ENCODE assay signal across 8 cellular contexts in the genomic region with DNA sequence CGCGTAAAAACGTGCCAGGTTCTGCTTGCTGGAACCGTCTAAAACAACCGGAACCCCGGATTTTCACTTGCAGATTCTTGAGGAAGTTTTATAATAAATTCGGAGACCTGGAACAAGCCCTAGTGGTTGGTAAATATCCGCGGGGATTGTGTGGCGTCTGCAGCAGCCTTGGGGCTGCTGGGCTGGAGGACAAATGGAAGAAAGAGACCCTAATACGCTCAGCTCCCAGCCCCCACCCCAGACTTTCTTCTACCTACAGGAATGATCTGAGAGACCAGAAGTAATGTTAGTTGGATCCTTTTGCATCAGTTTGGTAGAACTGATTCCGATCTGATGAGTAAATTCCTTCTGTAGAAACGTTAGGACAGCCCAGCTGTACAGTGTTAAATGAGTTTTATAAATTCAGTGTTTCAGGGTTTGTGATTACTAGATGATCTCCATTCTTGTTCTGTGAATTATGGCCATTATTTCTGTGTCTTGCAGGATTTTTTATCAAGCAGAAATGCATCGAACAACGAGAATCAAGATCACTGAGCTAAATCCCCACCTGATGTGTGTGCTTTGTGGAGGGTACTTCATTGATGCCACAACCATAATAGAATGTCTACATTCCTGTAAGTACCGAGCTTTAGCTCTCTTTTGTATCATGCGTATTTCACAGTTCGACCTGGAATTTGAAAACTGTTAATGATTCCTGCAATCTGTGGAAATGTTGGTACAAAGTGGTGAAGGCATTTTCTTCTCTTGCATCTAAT. TPM values are rescaled to one million over a fixed set of nuclear protein-coding genes. Genes with fewer than 3 reads are reported as not detected.
DNase-seq lines count a peak whose midpoint lies in the region; ATAC-seq and TF ChIP-seq lines count a peak whose summit lies in the region.

No MANE protein-coding gene starts in this region.

- H3K4me1 Mint-ChIP-seq in neural crest cell = peaks cover 41% of the 10 kb centered on the region

- H2AFZ ChIP-seq in Karpas-422 (ENCODE audit: low read length) = no peak overlapping the region

- peaks cover 13% of the 10 kb centered on the region; the same call in 1 of the 2 replicates for H3K36me3 ChIP-seq in Karpas-422 (ENCODE audit: insufficient read depth, low read length)
- H3K36me3 ChIP-seq in duodenal mucosa (ENCODE audit: control insufficient read depth in 1 of 2, insufficient read depth in 2 of 2, low read length in 2 of 2) = peaks cover 14 to 15% of the 10 kb centered on the region in 2 donors

- H3K27ac ChIP-seq in C4-2B (peak overlapping the region; percentile 44), Karpas-422 (ENCODE audit: low read length) (no peak overlapping the region), duodenal mucosa (ENCODE audit: low read depth, low read length) (peak overlapping the region; percentile 44)

- H3K27ac Mint-ChIP-seq in neural crest cell (ENCODE audit: unreplicated experiment) = no peak overlapping the region

- peaks cover 56% of the 10 kb centered on the region for H3K27me3 Mint-ChIP-seq in neural crest cell (ENCODE audit: low read depth)

- no peaks in the 10 kb centered on the region for H3K9me2 ChIP-seq in Karpas-422 (replicated peaks; ENCODE audit: insufficient read depth, low read length)

- peak overlapping the region; percentile 46; the same call in 1 of the 2 replicates for H3K4me3 ChIP-seq in Karpas-422 (ENCODE audit: low read length)
- H3K4me3 ChIP-seq in duodenal mucosa (ENCODE audit: low read depth in 1 of 2, low read length in 2 of 2) = peak overlapping the region; percentile 71 to 73

- H3K9ac ChIP-seq in Karpas-422 (ENCODE audit: low read length) (no peak overlapping the region), duodenal mucosa (ENCODE audit: low read depth in 1 of 2, low read length in 2 of 2) (peak overlapping the region; percentile 34 to 61)

- no peaks in the 10 kb centered on the region for H3K79me2 ChIP-seq in Karpas-422 (ENCODE audit: low read length)

- H4K20me1 ChIP-seq in Karpas-422 (ENCODE audit: insufficient read depth, low read depth, low read length) = peaks cover 30% of the 10 kb centered on the region

- ATAC-seq in GM19023 (IDR thresholded peaks at IDR 0.05; ENCODE audit: unreplicated experiment) (no peak), GM21360 (IDR thresholded peaks at IDR 0.05; ENCODE audit: unreplicated experiment) (no peak), GM19328 (IDR thresholded peaks at IDR 0.05; ENCODE audit: unreplicated experiment) (no peak)

- TF ChIP-seq CTCF in C4-2B (conservative IDR thresholded peaks at IDR 0.05) (no peak), neural crest cell (conservative IDR thresholded peaks at IDR 0.05) (no peak)

- H3K4me2 ChIP-seq in Karpas-422 (ENCODE audit: low read depth, low read length, poor library complexity, severe bottlenecking) = peak overlapping the region; percentile 54

- peaks cover 32% of the 10 kb centered on the region for H3K4me1 ChIP-seq in Karpas-422 (ENCODE audit: low read length)
- peaks cover 15 to 29% of the 10 kb centered on the region in 2 donors for H3K4me1 ChIP-seq in duodenal mucosa (ENCODE audit: control insufficient read depth in 1 of 2, insufficient read depth in 2 of 2, low read length in 2 of 2)

- H3K27me3 ChIP-seq in Karpas-422 (ENCODE audit: low read length) (no peaks in the 10 kb centered on the region; the same call in 1 of the 2 replicates), duodenal mucosa (ENCODE audit: control insufficient read depth in 1 of 2, insufficient read depth in 2 of 2, low read length in 2 of 2) (peaks cover 14 to 33% of the 10 kb centered on the region in 2 donors)

- peak overlapping the region; percentile 93 for H3K4me3 Mint-ChIP-seq in neural crest cell

- H3K9me3 ChIP-seq in Karpas-422 (ENCODE audit: low read length) (no peaks in the 10 kb centered on the region), duodenal mucosa (ENCODE audit: control insufficient read depth in 1 of 2, low read length in 2 of 2) (no peaks in the 10 kb centered on the region)

- peaks cover 15% of the 10 kb centered on the region for H3K36me3 Mint-ChIP-seq in neural crest cell (ENCODE audit: low read depth)

- no peak for DNase-seq in Karpas-422
- DNase-seq in neural crest cell (ENCODE audit: low read depth, low spot score) = no peak
- no peak for DNase-seq in NCI-H748 treated with DMSO at 0.1 percent for 48 hours (lab: John Stamatoyannopoulos, UW)

- H3K9me3 Mint-ChIP-seq in neural crest cell = no peaks in the 10 kb centered on the region

RNA-seq across cellular contexts. Expression of a gene that starts 5.2 kb away (rescaled TPM):
- total RNA-seq in Karpas-422 (2014; rRNA removed; shearing (Covaris generic); ENCODE audit: low replicate concordance) = 13.8 and 30.4 TPM in 2 replicates
- total RNA-seq in neural crest cell = 46.4 and 49.9 TPM in 2 replicates

RNA-seq across cellular contexts. Expression of a gene that starts 9.9 kb away (rescaled TPM):
- total RNA-seq in Karpas-422 (2014; rRNA removed; shearing (Covaris generic); ENCODE audit: low replicate concordance) = 10.8 and 37.5 TPM in 2 replicates
- total RNA-seq in neural crest cell = 31.1 and 35.1 TPM in 2 replicates

RNA-seq across cellular contexts. Expression of a gene that starts 19.2 kb away (rescaled TPM):
- not detected in 2 replicates for total RNA-seq in Karpas-422 (2014; rRNA removed; shearing (Covaris generic); ENCODE audit: low replicate concordance)
- total RNA-seq in neural crest cell = 1.5 and 1.6 TPM in 2 replicates
